In genomic region chr1:8428441-8428840, GRCh38 we compare ENCODE assay signal across 16 cellular contexts.
DNase-seq lines count a peak whose midpoint lies in the region; ATAC-seq and TF ChIP-seq lines count a peak whose summit lies in the region.
"Had no signal": no experiment of that assay in that cellular context is flagged by ENCODE, and none has a peak within 500 bp of the region (broad histone marks: within the 10 kb centered on the region; RNA-seq: fewer than 3 reads in every experiment).

No MANE protein-coding gene starts in this region.

- intact Hi-C loops in cardiac septum (cut with DNase I): no loop called here
- intact Hi-C loops in psoas muscle (cut with DNase I): loop anchor here in 1 of 2 donors (5.0 kb wide), 1 partner anchor 99 kb away; no protein-coding TSS in a partner anchor

- no peak for ATAC-seq in psoas muscle
- ATAC-seq in upper lobe of left lung (ENCODE audit: low FRiP score in 2 of 2): no peak
- no peak for ATAC-seq in HG03175 (IDR thresholded peaks at IDR 0.05; ENCODE audit: unreplicated experiment)
- no peak for ATAC-seq in GM18861 (IDR thresholded peaks at IDR 0.05; ENCODE audit: unreplicated experiment)
- ATAC-seq: right lobe of liver had no signal

- DNase-seq in right atrium auricular region (ENCODE audit: low spot score) (no peak), cardiac septum (ENCODE audit: low spot score) (no peak), psoas muscle (no peak), upper lobe of left lung (no peak), germinal center (ENCODE audit: low spot score) (no peak)
- DNase-seq: amniotic stem cell; CD4-positive, alpha-beta memory T cell; DMS53; NCI-H146; NCI-H226; NK-92 treated with Interleukin-12 subunit alpha and Interleukin-12 subunit beta, amount 100 ng/mL, for 24 hours; right lobe of liver; WERI-Rb-1 had no signal

- 42 to 77% (median 54%) methylated on average over 5 of the region's 5 CpGs for WGBS in psoas muscle, 3 donors
- 84 to 85% methylated on average over 5 of the region's 5 CpGs for WGBS in upper lobe of left lung, 2 donors

- no peak for TF ChIP-seq EP300 in upper lobe of left lung (IDR thresholded peaks at IDR 0.05)

- no peaks in the 10 kb centered on the region for H3K27me3 ChIP-seq in right atrium auricular region
- H3K27me3 ChIP-seq in psoas muscle (ENCODE audit: insufficient read depth in 3 of 3, low read length in 2 of 3): no peaks in the 10 kb centered on the region
- no peaks in the 10 kb centered on the region for H3K27me3 ChIP-seq in upper lobe of left lung
- H3K27me3 ChIP-seq: right lobe of liver had no signal

- H3K9me3 ChIP-seq in right atrium auricular region: no peaks in the 10 kb centered on the region
- H3K9me3 ChIP-seq in psoas muscle: no peaks in the 10 kb centered on the region
- no peaks in the 10 kb centered on the region for H3K9me3 ChIP-seq in upper lobe of left lung
- H3K9me3 ChIP-seq: right lobe of liver had no signal

- no peak overlapping the region for H3K4me3 ChIP-seq in right atrium auricular region
- no peak overlapping the region for H3K4me3 ChIP-seq in psoas muscle
- no peak overlapping the region for H3K4me3 ChIP-seq in upper lobe of left lung
- H3K4me3 ChIP-seq: right lobe of liver had no signal

- H3K36me3 ChIP-seq in right atrium auricular region (no peaks in the 10 kb centered on the region), psoas muscle (ENCODE audit: insufficient read depth in 1 of 2, low read depth in 1 of 2) (no peaks in the 10 kb centered on the region), upper lobe of left lung (no peaks in the 10 kb centered on the region)
- H3K36me3 ChIP-seq: right lobe of liver had no signal

- no peak for TF ChIP-seq POLR2A in upper lobe of left lung (IDR thresholded peaks at IDR 0.05)

- H3K27ac ChIP-seq in right atrium auricular region: peak overlapping the region; percentile 35 to 36
- H3K27ac ChIP-seq in cingulate gyrus (ENCODE audit: low read depth, low read length): peak overlapping the region; percentile 1
- peak overlapping the region; percentile 98 for H3K27ac ChIP-seq in psoas muscle
- H3K27ac ChIP-seq in upper lobe of left lung: peak overlapping the region in 3 of 4 donors; percentile 58 to 95 (median 71)
- H3K27ac ChIP-seq: right lobe of liver, WERI-Rb-1 had no signal

- TF ChIP-seq CTCF in right atrium auricular region (IDR thresholded peaks at IDR 0.05) (no peak), psoas muscle (IDR thresholded peaks at IDR 0.05) (no peak), upper lobe of left lung (IDR thresholded peaks at IDR 0.05) (no peak)

- peaks cover 0 to 32% of the 10 kb centered on the region in 2 donors for H3K4me1 ChIP-seq in right atrium auricular region
- peaks cover 62% of the 10 kb centered on the region for H3K4me1 ChIP-seq in psoas muscle
- H3K4me1 ChIP-seq in upper lobe of left lung: peaks cover 34 to 55% (median 36%) of the 10 kb centered on the region in 4 donors

Comparison
In these comparisons a context has a peak if more than half of its experiments do, and no peak if none do; other contexts are left out.
1. H3K27ac ChIP-seq: peak in every context shown above with its lines; median percentile 98 in psoas muscle; 71 in upper lobe of left lung; 36 in right atrium auricular region; 1 in cingulate gyrus.